ENCODE assay signal across 8 cellular contexts in genomic region chr2:225122582-225123486, GRCh38.
DNase-seq lines count a peak whose midpoint lies in the region; ATAC-seq and TF ChIP-seq lines count a peak whose summit lies in the region.

No MANE protein-coding gene starts in this region.

- no peaks in the 10 kb centered on the region for H3K4me1 Mint-ChIP-seq in activated CD8-positive, alpha-beta T cell treated with anti-CD3 and anti-CD28 coated beads, Interleukin-2, amount 10 ng/mL, durations not matched to agents 7 days and 5 days (ENCODE audit: low read depth)

- H3K4me3 Mint-ChIP-seq in activated CD8-positive, alpha-beta T cell treated with anti-CD3 and anti-CD28 coated beads, Interleukin-2, amount 10 ng/mL, durations not matched to agents 7 days and 5 days: no peak overlapping the region

- CTCF ChIA-PET in activated CD8-positive, alpha-beta T cell treated with anti-CD3 and anti-CD28 coated beads, Interleukin-2, amount 10 ng/mL, durations not matched to agents 7 days and 5 days (lab: Charles Lee): interaction anchor here (0.7 to 2.0 kb wide), 4 partner anchors 34 to 190 kb away, joined by 3 to 7 read pairs (median 4); no protein-coding TSS in a partner anchor

- POLR2A ChIA-PET in activated CD8-positive, alpha-beta T cell treated with anti-CD3 and anti-CD28 coated beads, Interleukin-2, amount 10 ng/mL, durations not matched to agents 7 days and 5 days (lab: Charles Lee): no interaction called here

- DNase-seq in NCI-H2196 (lab: John Stamatoyannopoulos, UW; ENCODE audit: unreplicated experiment) (peak; percentile 35), NCI-H2196 treated with DMSO at 0.1 percent for 48 hours (lab: John Stamatoyannopoulos, UW; ENCODE audit: unreplicated experiment) (no peak), LNCaP clone FGC (ENCODE audit: low read depth) (peak; percentile 2), kidney tubule cell (ENCODE audit: low spot score) (peak; percentile 33), NCI-H1930 (lab: John Stamatoyannopoulos, UW) (no peak), omental fat pad (ENCODE audit: low spot score) (no peak)
- DNase-seq in activated CD8-positive, alpha-beta T cell treated with anti-CD3 and anti-CD28 coated beads, Interleukin-2, amount 10 ng/mL, durations not matched to agents 7 days and 5 days: peak; percentile 37
- no peak for DNase-seq in NK-92 treated with Interleukin-12 subunit alpha and Interleukin-12 subunit beta, amount 100 ng/mL, for 24 hours (lab: John Stamatoyannopoulos, UW)

- no peaks in the 10 kb centered on the region for H3K27me3 Mint-ChIP-seq in activated CD8-positive, alpha-beta T cell treated with anti-CD3 and anti-CD28 coated beads, Interleukin-2, amount 10 ng/mL, durations not matched to agents 7 days and 5 days (ENCODE audit: low read depth)

- H3K27ac Mint-ChIP-seq in activated CD8-positive, alpha-beta T cell treated with anti-CD3 and anti-CD28 coated beads, Interleukin-2, amount 10 ng/mL, durations not matched to agents 7 days and 5 days: no peak overlapping the region

- H3K36me3 Mint-ChIP-seq in activated CD8-positive, alpha-beta T cell treated with anti-CD3 and anti-CD28 coated beads, Interleukin-2, amount 10 ng/mL, durations not matched to agents 7 days and 5 days (ENCODE audit: low read depth): no peaks in the 10 kb centered on the region

- H3K4me3 ChIP-seq in LNCaP clone FGC (ENCODE audit: low read depth, low read length): no peak overlapping the region

- peak; percentile 64 for TF ChIP-seq CTCF in LNCaP clone FGC (IDR thresholded peaks at IDR 0.05; ENCODE audit: control insufficient read depth, extremely low read depth, insufficient read depth)
- no peak for TF ChIP-seq CTCF in omental fat pad (IDR thresholded peaks at IDR 0.05)

- no peak for ATAC-seq in activated CD8-positive, alpha-beta T cell treated with anti-CD3 and anti-CD28 coated beads, Interleukin-2, amount 10 ng/mL, durations not matched to agents 7 days and 5 days
- no peak for ATAC-seq in omental fat pad (ENCODE audit: low FRiP score)

- H3K9me3 Mint-ChIP-seq in activated CD8-positive, alpha-beta T cell treated with anti-CD3 and anti-CD28 coated beads, Interleukin-2, amount 10 ng/mL, durations not matched to agents 7 days and 5 days (ENCODE audit: insufficient read depth): no peaks in the 10 kb centered on the region

Comparison
In these comparisons a context has a peak if more than half of its experiments do, and no peak if none do; other contexts are left out.
1. DNase-seq: peak in NCI-H2196 (single experiment), LNCaP clone FGC (single experiment), activated CD8-positive, alpha-beta T cell treated with anti-CD3 and anti-CD28 coated beads, Interleukin-2, amount 10 ng/mL, durations not matched to agents 7 days and 5 days (single experiment) and kidney tubule cell (single experiment); none in NCI-H2196 treated with DMSO at 0.1 percent for 48 hours (single experiment), NK-92 treated with Interleukin-12 subunit alpha and Interleukin-12 subunit beta, amount 100 ng/mL, for 24 hours (single experiment), NCI-H1930 (0 of 2) and omental fat pad (single experiment).